In the genomic region with DNA sequence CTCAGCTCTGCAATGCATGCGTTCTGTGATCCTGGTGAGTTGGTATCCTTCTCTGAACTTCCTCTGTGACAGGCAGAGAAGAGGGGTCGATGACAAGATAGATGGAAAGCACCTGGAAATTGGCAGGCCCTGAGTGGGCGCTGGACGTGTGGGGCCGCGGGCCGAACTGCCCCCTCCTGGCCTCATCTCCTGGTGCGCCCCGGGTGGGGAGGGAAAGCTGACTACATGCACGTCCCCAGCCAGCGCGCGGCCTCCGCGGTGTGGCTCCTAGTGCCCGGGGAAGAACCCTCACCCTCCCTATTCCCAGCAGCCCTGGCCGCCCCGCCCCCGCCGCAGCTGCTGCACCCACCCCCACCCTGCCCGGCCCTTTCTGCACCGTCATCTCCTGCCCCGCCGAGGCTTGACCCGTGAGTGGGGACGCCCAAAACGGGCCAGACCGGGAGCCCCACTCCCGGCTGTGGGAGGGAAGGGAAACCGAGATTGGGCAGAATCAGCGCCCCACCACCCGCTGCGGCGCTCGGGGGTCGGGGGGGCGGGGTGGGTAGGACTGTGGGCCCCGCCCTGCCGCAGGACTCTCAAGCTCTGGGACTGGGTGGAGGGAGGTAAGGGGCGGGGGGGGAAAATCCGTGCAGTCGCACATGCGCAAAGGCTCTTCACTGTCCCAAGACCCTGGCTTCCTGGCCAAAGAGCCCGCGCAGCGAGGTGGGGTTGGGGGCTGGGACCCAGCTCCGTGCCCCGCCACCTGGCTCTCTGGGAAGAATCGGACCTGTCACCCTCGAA, we compare ENCODE assay signal across 1 cellular context.
TF ChIP-seq lines count a peak whose summit lies in the region.

A gene (plus strand): TSS at position 371 of the 780 bp plus-strand sequence.

TF ChIP-seq in K562, 482 proteins besides CTCF, POLR2A, EP300 and RAD21 (continued from another document and continues in another):
- TF ChIP-seq, protein P1, sequence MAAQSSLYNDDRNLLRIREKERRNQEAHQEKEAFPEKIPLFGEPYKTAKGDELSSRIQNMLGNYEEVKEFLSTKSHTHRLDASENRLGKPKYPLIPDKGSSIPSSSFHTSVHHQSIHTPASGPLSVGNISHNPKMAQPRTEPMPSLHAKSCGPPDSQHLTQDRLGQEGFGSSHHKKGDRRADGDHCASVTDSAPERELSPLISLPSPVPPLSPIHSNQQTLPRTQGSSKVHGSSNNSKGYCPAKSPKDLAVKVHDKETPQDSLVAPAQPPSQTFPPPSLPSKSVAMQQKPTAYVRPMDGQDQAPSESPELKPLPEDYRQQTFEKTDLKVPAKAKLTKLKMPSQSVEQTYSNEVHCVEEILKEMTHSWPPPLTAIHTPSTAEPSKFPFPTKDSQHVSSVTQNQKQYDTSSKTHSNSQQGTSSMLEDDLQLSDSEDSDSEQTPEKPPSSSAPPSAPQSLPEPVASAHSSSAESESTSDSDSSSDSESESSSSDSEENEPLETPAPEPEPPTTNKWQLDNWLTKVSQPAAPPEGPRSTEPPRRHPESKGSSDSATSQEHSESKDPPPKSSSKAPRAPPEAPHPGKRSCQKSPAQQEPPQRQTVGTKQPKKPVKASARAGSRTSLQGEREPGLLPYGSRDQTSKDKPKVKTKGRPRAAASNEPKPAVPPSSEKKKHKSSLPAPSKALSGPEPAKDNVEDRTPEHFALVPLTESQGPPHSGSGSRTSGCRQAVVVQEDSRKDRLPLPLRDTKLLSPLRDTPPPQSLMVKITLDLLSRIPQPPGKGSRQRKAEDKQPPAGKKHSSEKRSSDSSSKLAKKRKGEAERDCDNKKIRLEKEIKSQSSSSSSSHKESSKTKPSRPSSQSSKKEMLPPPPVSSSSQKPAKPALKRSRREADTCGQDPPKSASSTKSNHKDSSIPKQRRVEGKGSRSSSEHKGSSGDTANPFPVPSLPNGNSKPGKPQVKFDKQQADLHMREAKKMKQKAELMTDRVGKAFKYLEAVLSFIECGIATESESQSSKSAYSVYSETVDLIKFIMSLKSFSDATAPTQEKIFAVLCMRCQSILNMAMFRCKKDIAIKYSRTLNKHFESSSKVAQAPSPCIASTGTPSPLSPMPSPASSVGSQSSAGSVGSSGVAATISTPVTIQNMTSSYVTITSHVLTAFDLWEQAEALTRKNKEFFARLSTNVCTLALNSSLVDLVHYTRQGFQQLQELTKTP (IDR thresholded peaks at IDR 0.05; ENCODE audit: low read depth in 1 of 2, partially characterized antibody in 2 of 2): peak in 1 of 2 experiments; percentile 3
- TF ChIP-seq ZKSCAN3 (CRISPR knock-in tag; IDR thresholded peaks at IDR 0.05): no peak
- TF ChIP-seq SMARCE1 (IDR thresholded peaks at IDR 0.05): no peak
- TF ChIP-seq, protein P2, sequence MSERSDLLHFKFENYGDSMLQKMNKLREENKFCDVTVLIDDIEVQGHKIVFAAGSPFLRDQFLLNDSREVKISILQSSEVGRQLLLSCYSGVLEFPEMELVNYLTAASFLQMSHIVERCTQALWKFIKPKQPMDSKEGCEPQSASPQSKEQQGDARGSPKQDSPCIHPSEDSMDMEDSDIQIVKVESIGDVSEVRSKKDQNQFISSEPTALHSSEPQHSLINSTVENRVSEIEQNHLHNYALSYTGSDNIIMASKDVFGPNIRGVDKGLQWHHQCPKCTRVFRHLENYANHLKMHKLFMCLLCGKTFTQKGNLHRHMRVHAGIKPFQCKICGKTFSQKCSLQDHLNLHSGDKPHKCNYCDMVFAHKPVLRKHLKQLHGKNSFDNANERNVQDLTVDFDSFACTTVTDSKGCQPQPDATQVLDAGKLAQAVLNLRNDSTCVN (CRISPR knock-in tag; IDR thresholded peaks at IDR 0.05): no peak
- no peak for TF ChIP-seq SIRT6 (IDR thresholded peaks at IDR 0.05; ENCODE audit: low read depth, low read length)
- TF ChIP-seq, protein P3, sequence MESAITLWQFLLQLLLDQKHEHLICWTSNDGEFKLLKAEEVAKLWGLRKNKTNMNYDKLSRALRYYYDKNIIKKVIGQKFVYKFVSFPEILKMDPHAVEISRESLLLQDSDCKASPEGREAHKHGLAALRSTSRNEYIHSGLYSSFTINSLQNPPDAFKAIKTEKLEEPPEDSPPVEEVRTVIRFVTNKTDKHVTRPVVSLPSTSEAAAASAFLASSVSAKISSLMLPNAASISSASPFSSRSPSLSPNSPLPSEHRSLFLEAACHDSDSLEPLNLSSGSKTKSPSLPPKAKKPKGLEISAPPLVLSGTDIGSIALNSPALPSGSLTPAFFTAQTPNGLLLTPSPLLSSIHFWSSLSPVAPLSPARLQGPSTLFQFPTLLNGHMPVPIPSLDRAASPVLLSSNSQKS (CRISPR knock-in tag; IDR thresholded peaks at IDR 0.05): no peak
- TF ChIP-seq, protein P4, sequence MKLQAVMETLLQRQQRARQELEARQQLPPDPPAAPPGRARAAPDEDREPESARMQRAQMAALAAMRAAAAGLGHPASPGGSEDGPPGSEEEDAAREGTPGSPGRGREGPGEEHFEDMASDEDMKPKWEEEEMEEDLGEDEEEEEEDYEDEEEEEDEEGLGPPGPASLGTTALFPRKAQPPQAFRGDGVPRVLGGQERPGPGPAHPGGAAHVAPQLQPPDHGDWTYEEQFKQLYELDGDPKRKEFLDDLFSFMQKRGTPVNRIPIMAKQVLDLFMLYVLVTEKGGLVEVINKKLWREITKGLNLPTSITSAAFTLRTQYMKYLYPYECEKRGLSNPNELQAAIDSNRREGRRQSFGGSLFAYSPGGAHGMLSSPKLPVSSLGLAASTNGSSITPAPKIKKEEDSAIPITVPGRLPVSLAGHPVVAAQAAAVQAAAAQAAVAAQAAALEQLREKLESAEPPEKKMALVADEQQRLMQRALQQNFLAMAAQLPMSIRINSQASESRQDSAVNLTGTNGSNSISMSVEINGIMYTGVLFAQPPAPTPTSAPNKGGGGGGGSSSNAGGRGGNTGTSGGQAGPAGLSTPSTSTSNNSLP (IDR thresholded peaks at IDR 0.05; ENCODE audit: borderline replicate concordance, low read depth, low read length): no peak
- no peak for TF ChIP-seq CAMTA2 (CRISPR knock-in tag; conservative IDR thresholded peaks at IDR 0.05)
- TF ChIP-seq ILF3 (IDR thresholded peaks at IDR 0.05; ENCODE audit: borderline replicate concordance): no peak
- TF ChIP-seq PHTF2 (CRISPR knock-in tag; IDR thresholded peaks at IDR 0.05): no peak
- no peak for TF ChIP-seq ZC3H8 (IDR thresholded peaks at IDR 0.05)
- no peak for TF ChIP-seq HNRNPUL1 (IDR thresholded peaks at IDR 0.05; ENCODE audit: low read length)
- no peak for TF ChIP-seq BRD9 (IDR thresholded peaks at IDR 0.05; ENCODE audit: low read depth, partially characterized antibody)
- no peak for TF ChIP-seq HIVEP1 (CRISPR knock-in tag; IDR thresholded peaks at IDR 0.05)
- no peak for TF ChIP-seq NCOA1 (IDR thresholded peaks at IDR 0.05; ENCODE audit: low read depth)
- TF ChIP-seq ATF7 (IDR thresholded peaks at IDR 0.05): peak; percentile 41; the same call in 1 of the 2 replicates
- TF ChIP-seq PHF21A (IDR thresholded peaks at IDR 0.05; ENCODE audit: borderline replicate concordance, low read depth): peak; percentile 58; the same call in 1 of the 2 replicates
- TF ChIP-seq ZNF282 (CRISPR knock-in tag; IDR thresholded peaks at IDR 0.05): no peak
- no peak for TF ChIP-seq ZNF830 (CRISPR knock-in tag; IDR thresholded peaks at IDR 0.05)
- no peak for TF ChIP-seq CBX2 (IDR thresholded peaks at IDR 0.05; ENCODE audit: insufficient read depth, low read length, poor library complexity, severe bottlenecking)
- no peak for TF ChIP-seq POLR2H (tag; IDR thresholded peaks at IDR 0.05; ENCODE audit: low read depth)
- no peak for TF ChIP-seq ZNF589 (CRISPR knock-in tag; IDR thresholded peaks at IDR 0.05; ENCODE audit: low read depth)
- TF ChIP-seq ZZZ3 (IDR thresholded peaks at IDR 0.05): no peak
- TF ChIP-seq, protein P5, sequence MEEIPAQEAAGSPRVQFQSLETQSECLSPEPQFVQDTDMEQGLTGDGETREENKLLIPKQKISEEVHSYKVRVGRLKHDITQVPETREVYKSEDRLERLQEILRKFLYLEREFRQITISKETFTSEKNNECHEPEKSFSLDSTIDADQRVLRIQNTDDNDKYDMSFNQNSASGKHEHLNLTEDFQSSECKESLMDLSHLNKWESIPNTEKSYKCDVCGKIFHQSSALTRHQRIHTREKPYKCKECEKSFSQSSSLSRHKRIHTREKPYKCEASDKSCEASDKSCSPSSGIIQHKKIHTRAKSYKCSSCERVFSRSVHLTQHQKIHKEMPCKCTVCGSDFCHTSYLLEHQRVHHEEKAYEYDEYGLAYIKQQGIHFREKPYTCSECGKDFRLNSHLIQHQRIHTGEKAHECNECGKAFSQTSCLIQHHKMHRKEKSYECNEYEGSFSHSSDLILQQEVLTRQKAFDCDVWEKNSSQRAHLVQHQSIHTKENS (CRISPR knock-in tag; IDR thresholded peaks at IDR 0.05): no peak
- no peak for TF ChIP-seq ZFP30 (CRISPR knock-in tag; IDR thresholded peaks at IDR 0.05; ENCODE audit: borderline replicate concordance)
- TF ChIP-seq KHSRP (IDR thresholded peaks at IDR 0.05): no peak
- peak in 1 of 2 experiments; percentile 93; a peak in 2 of 4 replicates for TF ChIP-seq RCOR1 (IDR thresholded peaks at IDR 0.05; ENCODE audit: borderline replicate concordance in 1 of 2, low read depth in 2 of 2, low read length in 2 of 2)
- TF ChIP-seq, protein P6, sequence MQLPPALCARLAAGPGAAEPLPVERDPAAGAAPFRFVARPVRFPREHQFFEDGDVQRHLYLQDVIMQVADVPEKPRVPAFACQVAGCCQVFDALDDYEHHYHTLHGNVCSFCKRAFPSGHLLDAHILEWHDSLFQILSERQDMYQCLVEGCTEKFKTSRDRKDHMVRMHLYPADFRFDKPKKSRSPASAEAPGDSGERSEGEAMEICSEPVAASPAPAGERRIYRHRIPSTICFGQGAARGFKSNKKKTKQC (CRISPR knock-in tag; IDR thresholded peaks at IDR 0.05): no peak
- TF ChIP-seq BCL6 (CRISPR knock-in tag; IDR thresholded peaks at IDR 0.05): no peak
- TF ChIP-seq GABPA (tag; conservative IDR thresholded peaks at IDR 0.05; ENCODE audit: low read depth): peak; percentile 44; the same call in 1 of the 2 replicates
- no peak for TF ChIP-seq RAD51 (IDR thresholded peaks at IDR 0.05; ENCODE audit: borderline replicate concordance, low read depth)
- no peak for TF ChIP-seq SAFB2 (IDR thresholded peaks at IDR 0.05; ENCODE audit: borderline replicate concordance, low read depth, low read length, severe bottlenecking)
- TF ChIP-seq, protein P7, sequence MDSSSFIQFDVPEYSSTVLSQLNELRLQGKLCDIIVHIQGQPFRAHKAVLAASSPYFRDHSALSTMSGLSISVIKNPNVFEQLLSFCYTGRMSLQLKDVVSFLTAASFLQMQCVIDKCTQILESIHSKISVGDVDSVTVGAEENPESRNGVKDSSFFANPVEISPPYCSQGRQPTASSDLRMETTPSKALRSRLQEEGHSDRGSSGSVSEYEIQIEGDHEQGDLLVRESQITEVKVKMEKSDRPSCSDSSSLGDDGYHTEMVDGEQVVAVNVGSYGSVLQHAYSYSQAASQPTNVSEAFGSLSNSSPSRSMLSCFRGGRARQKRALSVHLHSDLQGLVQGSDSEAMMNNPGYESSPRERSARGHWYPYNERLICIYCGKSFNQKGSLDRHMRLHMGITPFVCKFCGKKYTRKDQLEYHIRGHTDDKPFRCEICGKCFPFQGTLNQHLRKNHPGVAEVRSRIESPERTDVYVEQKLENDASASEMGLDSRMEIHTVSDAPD (CRISPR knock-in tag; IDR thresholded peaks at IDR 0.05): no peak
- TF ChIP-seq, protein P8, sequence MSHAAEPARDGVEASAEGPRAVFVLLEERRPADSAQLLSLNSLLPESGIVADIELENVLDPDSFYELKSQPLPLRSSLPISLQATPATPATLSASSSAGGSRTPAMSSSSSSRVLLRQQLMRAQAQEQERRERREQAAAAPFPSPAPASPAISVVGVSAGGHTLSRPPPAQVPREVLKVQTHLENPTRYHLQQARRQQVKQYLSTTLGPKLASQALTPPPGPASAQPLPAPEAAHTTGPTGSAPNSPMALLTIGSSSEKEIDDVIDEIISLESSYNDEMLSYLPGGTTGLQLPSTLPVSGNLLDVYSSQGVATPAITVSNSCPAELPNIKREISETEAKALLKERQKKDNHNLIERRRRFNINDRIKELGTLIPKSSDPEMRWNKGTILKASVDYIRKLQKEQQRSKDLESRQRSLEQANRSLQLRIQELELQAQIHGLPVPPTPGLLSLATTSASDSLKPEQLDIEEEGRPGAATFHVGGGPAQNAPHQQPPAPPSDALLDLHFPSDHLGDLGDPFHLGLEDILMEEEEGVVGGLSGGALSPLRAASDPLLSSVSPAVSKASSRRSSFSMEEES (CRISPR knock-in tag; IDR thresholded peaks at IDR 0.05): no peak
- TF ChIP-seq CREB1 (IDR thresholded peaks at IDR 0.05): no peak
- no peak for TF ChIP-seq CREB1 (CRISPR knock-in tag; IDR thresholded peaks at IDR 0.05)
- no peak for TF ChIP-seq TEAD2 (tag; IDR thresholded peaks at IDR 0.05)
- TF ChIP-seq, protein P9, sequence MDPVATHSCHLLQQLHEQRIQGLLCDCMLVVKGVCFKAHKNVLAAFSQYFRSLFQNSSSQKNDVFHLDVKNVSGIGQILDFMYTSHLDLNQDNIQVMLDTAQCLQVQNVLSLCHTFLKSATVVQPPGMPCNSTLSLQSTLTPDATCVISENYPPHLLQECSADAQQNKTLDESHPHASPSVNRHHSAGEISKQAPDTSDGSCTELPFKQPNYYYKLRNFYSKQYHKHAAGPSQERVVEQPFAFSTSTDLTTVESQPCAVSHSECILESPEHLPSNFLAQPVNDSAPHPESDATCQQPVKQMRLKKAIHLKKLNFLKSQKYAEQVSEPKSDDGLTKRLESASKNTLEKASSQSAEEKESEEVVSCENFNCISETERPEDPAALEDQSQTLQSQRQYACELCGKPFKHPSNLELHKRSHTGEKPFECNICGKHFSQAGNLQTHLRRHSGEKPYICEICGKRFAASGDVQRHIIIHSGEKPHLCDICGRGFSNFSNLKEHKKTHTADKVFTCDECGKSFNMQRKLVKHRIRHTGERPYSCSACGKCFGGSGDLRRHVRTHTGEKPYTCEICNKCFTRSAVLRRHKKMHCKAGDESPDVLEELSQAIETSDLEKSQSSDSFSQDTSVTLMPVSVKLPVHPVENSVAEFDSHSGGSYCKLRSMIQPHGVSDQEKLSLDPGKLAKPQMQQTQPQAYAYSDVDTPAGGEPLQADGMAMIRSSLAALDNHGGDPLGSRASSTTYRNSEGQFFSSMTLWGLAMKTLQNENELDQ (CRISPR knock-in tag; IDR thresholded peaks at IDR 0.05; ENCODE audit: borderline replicate concordance): no peak
- TF ChIP-seq, protein P10, sequence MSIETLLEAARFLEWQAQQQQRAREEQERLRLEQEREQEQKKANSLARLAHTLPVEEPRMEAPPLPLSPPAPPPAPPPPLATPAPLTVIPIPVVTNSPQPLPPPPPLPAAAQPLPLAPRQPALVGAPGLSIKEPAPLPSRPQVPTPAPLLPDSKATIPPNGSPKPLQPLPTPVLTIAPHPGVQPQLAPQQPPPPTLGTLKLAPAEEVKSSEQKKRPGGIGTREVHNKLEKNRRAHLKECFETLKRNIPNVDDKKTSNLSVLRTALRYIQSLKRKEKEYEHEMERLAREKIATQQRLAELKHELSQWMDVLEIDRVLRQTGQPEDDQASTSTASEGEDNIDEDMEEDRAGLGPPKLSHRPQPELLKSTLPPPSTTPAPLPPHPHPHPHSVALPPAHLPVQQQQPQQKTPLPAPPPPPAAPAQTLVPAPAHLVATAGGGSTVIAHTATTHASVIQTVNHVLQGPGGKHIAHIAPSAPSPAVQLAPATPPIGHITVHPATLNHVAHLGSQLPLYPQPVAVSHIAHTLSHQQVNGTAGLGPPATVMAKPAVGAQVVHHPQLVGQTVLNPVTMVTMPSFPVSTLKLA (conservative IDR thresholded peaks at IDR 0.05): no peak
- no peak for TF ChIP-seq RB1 (IDR thresholded peaks at IDR 0.05; ENCODE audit: low read depth)
- no peak; a peak in 1 of 4 replicates for TF ChIP-seq KDM4B (IDR thresholded peaks at IDR 0.05; ENCODE audit: borderline replicate concordance in 2 of 2, low read depth in 1 of 2)
- TF ChIP-seq TARDBP (IDR thresholded peaks at IDR 0.05): no peak
- TF ChIP-seq CEBPB (tag; IDR thresholded peaks at IDR 0.05): no peak
- no peak for TF ChIP-seq NFYB (IDR thresholded peaks at IDR 0.05; ENCODE audit: extremely low read depth, insufficient read length)
